Comparison of ENCODE assay signal across 8 cellular contexts in the genomic region with DNA sequence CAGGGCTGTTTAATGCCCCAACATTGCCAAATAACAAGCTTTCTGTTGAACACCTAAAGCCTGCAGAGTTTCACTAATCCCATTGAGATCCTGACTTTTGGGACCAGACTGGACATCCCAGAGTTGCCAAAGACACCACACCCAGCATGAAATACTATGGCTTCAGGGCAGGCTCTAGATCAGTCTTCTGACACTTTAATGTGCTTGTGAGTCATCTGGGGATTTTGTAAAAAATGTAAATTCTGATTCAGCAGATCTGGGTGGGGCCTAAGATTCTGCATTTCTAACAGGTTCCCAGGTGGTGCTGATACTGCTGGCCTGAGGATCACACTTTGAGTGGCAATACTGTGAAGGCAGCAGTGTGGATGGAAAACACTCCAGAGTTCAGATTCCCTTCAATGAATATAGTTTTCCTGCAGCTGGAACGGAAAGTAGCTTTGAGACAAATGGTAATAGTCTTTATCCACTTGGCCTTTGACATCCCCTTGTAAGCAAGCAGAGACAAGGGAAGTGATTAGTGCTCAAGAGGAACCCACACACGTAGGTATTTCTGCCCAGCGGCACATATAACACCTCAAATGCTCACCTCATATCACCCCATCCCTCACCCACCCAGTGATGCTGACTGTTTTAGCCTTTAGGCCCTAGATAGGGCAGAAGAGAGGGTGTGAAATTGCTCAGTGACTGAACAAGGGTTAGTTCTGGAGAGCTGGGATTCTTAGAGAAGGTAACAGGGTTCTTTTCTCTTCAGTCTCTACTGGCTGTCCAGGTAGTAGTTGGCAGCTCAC. TPM values are rescaled to one million over a fixed set of nuclear protein-coding genes. Genes with fewer than 3 reads are reported as not detected.
DNase-seq lines count a peak whose midpoint lies in the region; ATAC-seq and TF ChIP-seq lines count a peak whose summit lies in the region.

No MANE protein-coding gene starts in this region.

- POLR2A ChIA-PET in Caco-2 (lab: Charles Lee), result interaction anchor here (2.0 to 6.0 kb wide), 2 partner anchors 14 to 51 kb away, joined by 14 to 58 read pairs; a partner anchor contains a TSS
- POLR2A ChIA-PET in Panc1 (lab: Charles Lee), result no interaction called here

- H3K36me3 Mint-ChIP-seq in Caco-2 (ENCODE audit: insufficient read depth, unreplicated experiment), result peaks cover 12% of the 10 kb centered on the region
- H3K36me3 Mint-ChIP-seq in GM23338 (ENCODE audit: low read depth), result no peaks in the 10 kb centered on the region
- no peaks in the 10 kb centered on the region for H3K36me3 Mint-ChIP-seq in nephron progenitor cell (ENCODE audit: low read depth)

- peaks cover 13% of the 10 kb centered on the region; the same call in 1 of the 2 replicates for H3K9me2 ChIP-seq in GM23338 (ENCODE audit: insufficient read depth)

- intact Hi-C loops in Caco-2 (cut with micrococcal nuclease; ENCODE audit: unreplicated experiment), result loop anchor here (2.0 kb wide), 1 partner anchor 37 kb away; no protein-coding TSS in a partner anchor
- intact Hi-C loops in Panc1 (cut with micrococcal nuclease; ENCODE audit: unreplicated experiment), result no loop called here
- intact Hi-C loops in Right ventricle myocardium superior (cut with DNase I), result no loop called here

- H3K27ac ChIP-seq in Panc1 (ENCODE audit: low read length) (no peak overlapping the region), GM23338 (ENCODE audit: low read depth) (no peak overlapping the region)

- H3K4me3 Mint-ChIP-seq in Caco-2 (ENCODE audit: unreplicated experiment) (no peak overlapping the region), GM23338 (no peak overlapping the region), nephron progenitor cell (no peak overlapping the region)

- no peaks in the 10 kb centered on the region for H3K27me3 ChIP-seq in Caco-2 (replicated peaks; ENCODE audit: control insufficient read depth, insufficient read depth, low read length)
- H3K27me3 ChIP-seq in Panc1 (ENCODE audit: control insufficient read depth, insufficient read depth, low read length), result no peaks in the 10 kb centered on the region
- no peaks in the 10 kb centered on the region for H3K27me3 ChIP-seq in GM23338 (ENCODE audit: insufficient read depth)

- CTCF ChIA-PET in Caco-2 (lab: Charles Lee) (interaction anchor here (1.5 kb wide), 1 partner anchor 14 kb away, joined by 4 read pairs; no protein-coding TSS in a partner anchor), Panc1 (lab: Charles Lee) (interaction anchor here (0.7 kb wide), 1 partner anchor 254 kb away, joined by 5 read pairs; no protein-coding TSS in a partner anchor)

- peak overlapping the region; percentile 96 for H3K27ac Mint-ChIP-seq in Caco-2 (ENCODE audit: unreplicated experiment)
- H3K27ac Mint-ChIP-seq in GM23338, result no peak overlapping the region
- no peak overlapping the region for H3K27ac Mint-ChIP-seq in nephron progenitor cell

- no TSS peak for BruUV-seq in Caco-2 (replicated peaks; lab: Mats Ljungman, UMichigan)
- BruUV-seq in Panc1 (replicated peaks; lab: Mats Ljungman, UMichigan), result no TSS peak

- H3K4me1 Mint-ChIP-seq in Caco-2 (ENCODE audit: low read depth, unreplicated experiment) (peaks cover 56% of the 10 kb centered on the region), GM23338 (peaks cover 22% of the 10 kb centered on the region), nephron progenitor cell (peaks cover 14% of the 10 kb centered on the region)

- no peaks in the 10 kb centered on the region for H3K79me2 ChIP-seq in GM23338 (replicated peaks; ENCODE audit: insufficient read depth)

- H3F3A ChIP-seq in GM23338 (replicated peaks; ENCODE audit: low read depth), result no peaks in the 10 kb centered on the region

- TF ChIP-seq CTCF in Caco-2 (IDR thresholded peaks at IDR 0.05; ENCODE audit: insufficient read depth in 1 of 2, low read depth in 1 of 2, low read length in 1 of 2, severe bottlenecking in 1 of 2, unreplicated experiment in 1 of 2) (no peak), Panc1 (IDR thresholded peaks at IDR 0.05) (no peak), GM23338 (conservative IDR thresholded peaks at IDR 0.05; ENCODE audit: low read depth in 2 of 2) (no peak), nephron progenitor cell (IDR thresholded peaks at IDR 0.05) (no peak)

- ATAC-seq in GM21786 (IDR thresholded peaks at IDR 0.05; ENCODE audit: unreplicated experiment) (peak; percentile 47), Panc1 (peak; percentile 73), HG03135 (IDR thresholded peaks at IDR 0.05; ENCODE audit: unreplicated experiment) (no peak), GM23338 (no peak), Right ventricle myocardium superior (ENCODE audit: poor library complexity) (no peak)

- no peaks in the 10 kb centered on the region for H3K27me3 Mint-ChIP-seq in Caco-2 (ENCODE audit: insufficient read depth, unreplicated experiment)
- H3K27me3 Mint-ChIP-seq in GM23338 (ENCODE audit: insufficient read depth, low read depth, poor library complexity), result no peaks in the 10 kb centered on the region
- H3K27me3 Mint-ChIP-seq in nephron progenitor cell (ENCODE audit: low read depth, poor library complexity), result no peaks in the 10 kb centered on the region

- H3K9me3 ChIP-seq in Caco-2 (peaks cover 4% of the 10 kb centered on the region; the same call in 1 of the 2 replicates), Panc1 (ENCODE audit: control insufficient read depth, insufficient read depth, low read depth, low read length) (no peaks in the 10 kb centered on the region)

- H3K4me2 ChIP-seq in GM23338, result no peak overlapping the region

- H3K4me3 ChIP-seq in Caco-2 (ENCODE audit: low read depth, low read length), result no peak overlapping the region
- no peak overlapping the region for H3K4me3 ChIP-seq in Panc1 (ENCODE audit: low read depth in 2 of 2, low read length in 2 of 2)
- H3K4me3 ChIP-seq in GM23338, result no peak overlapping the region

- H3K4me1 ChIP-seq in Caco-2 (peaks cover 55% of the 10 kb centered on the region), Panc1 (ENCODE audit: control insufficient read depth, insufficient read depth, low read length) (no peaks in the 10 kb centered on the region), GM23338 (ENCODE audit: insufficient read depth) (peaks cover 13% of the 10 kb centered on the region)

- peak; percentile 38 to 53 for DNase-seq in Caco-2
- no peak for DNase-seq in Panc1 (ENCODE audit: low read depth, low spot score)
- peak; percentile 74 for DNase-seq in iris pigment epithelial cell (ENCODE audit: low read depth)
- DNase-seq in GM23338 (ENCODE audit: low spot score), result no peak
- no peak for DNase-seq in Right ventricle myocardium superior
- no peak for DNase-seq in nephron progenitor cell

- no peak overlapping the region for H2AFZ ChIP-seq in GM23338

- in situ Hi-C loops in Panc1 (cut with HindIII; ENCODE audit: low pct_unique_long_range_greater_than_20kb, low sequenced_read_pairs), result no loop called here

- H3K36me3 ChIP-seq in Caco-2 (ENCODE audit: control insufficient read depth, insufficient read depth, low read length) (no peaks in the 10 kb centered on the region; the same call in 1 of the 2 replicates), Panc1 (ENCODE audit: control insufficient read depth, insufficient read depth, low read length) (no peaks in the 10 kb centered on the region), GM23338 (ENCODE audit: insufficient read depth) (no peaks in the 10 kb centered on the region)

- no peaks in the 10 kb centered on the region for H4K20me1 ChIP-seq in GM23338 (replicated peaks; ENCODE audit: insufficient read depth)

- H3K9me3 Mint-ChIP-seq in Caco-2 (ENCODE audit: unreplicated experiment) (peaks cover 7% of the 10 kb centered on the region), GM23338 (peaks cover 1% of the 10 kb centered on the region; the same call in 1 of the 3 replicates), nephron progenitor cell (no peaks in the 10 kb centered on the region)

TF ChIP-seq in GM23338, 12 proteins besides CTCF, POLR2A, EP300 and RAD21 (continues in another document):
- no peak for TF ChIP-seq ZNF114 (CRISPR knock-in tag; IDR thresholded peaks at IDR 0.05)
- no peak for TF ChIP-seq ZNF331 (CRISPR knock-in tag; IDR thresholded peaks at IDR 0.05; ENCODE audit: low read depth)
- no peak for TF ChIP-seq EZH2phosphoT487 (IDR thresholded peaks at IDR 0.05; ENCODE audit: unreplicated experiment)
- TF ChIP-seq CREB1 (CRISPR knock-in tag; IDR thresholded peaks at IDR 0.05; ENCODE audit: low read depth), result no peak
- TF ChIP-seq, protein P1, sequence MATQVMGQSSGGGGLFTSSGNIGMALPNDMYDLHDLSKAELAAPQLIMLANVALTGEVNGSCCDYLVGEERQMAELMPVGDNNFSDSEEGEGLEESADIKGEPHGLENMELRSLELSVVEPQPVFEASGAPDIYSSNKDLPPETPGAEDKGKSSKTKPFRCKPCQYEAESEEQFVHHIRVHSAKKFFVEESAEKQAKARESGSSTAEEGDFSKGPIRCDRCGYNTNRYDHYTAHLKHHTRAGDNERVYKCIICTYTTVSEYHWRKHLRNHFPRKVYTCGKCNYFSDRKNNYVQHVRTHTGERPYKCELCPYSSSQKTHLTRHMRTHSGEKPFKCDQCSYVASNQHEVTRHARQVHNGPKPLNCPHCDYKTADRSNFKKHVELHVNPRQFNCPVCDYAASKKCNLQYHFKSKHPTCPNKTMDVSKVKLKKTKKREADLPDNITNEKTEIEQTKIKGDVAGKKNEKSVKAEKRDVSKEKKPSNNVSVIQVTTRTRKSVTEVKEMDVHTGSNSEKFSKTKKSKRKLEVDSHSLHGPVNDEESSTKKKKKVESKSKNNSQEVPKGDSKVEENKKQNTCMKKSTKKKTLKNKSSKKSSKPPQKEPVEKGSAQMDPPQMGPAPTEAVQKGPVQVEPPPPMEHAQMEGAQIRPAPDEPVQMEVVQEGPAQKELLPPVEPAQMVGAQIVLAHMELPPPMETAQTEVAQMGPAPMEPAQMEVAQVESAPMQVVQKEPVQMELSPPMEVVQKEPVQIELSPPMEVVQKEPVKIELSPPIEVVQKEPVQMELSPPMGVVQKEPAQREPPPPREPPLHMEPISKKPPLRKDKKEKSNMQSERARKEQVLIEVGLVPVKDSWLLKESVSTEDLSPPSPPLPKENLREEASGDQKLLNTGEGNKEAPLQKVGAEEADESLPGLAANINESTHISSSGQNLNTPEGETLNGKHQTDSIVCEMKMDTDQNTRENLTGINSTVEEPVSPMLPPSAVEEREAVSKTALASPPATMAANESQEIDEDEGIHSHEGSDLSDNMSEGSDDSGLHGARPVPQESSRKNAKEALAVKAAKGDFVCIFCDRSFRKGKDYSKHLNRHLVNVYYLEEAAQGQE (IDR thresholded peaks at IDR 0.05; ENCODE audit: unreplicated experiment), result no peak
- no peak for TF ChIP-seq STAT1 (IDR thresholded peaks at IDR 0.05; ENCODE audit: unreplicated experiment)

RNA-seq across cellular contexts. Expression of a gene that starts 51.4 kb away (rescaled TPM):
- total RNA-seq in Caco-2 (2022), result 55.2 and 56.4 TPM in 2 replicates
- total RNA-seq in Panc1 (2021; ENCODE audit: unreplicated experiment), result 35.3 TPM
- 14.5 TPM for polyA plus RNA-seq in Panc1 (2012; ENCODE audit: insufficient read length)
- total RNA-seq in GM23338 (2014; rRNA removed; shearing (Covaris generic)), result 38.5 and 45.3 TPM in 2 replicates
- 29.0 and 29.3 TPM in 2 replicates for polyA plus RNA-seq in GM23338 (2016; fragmentation: Nextera tagmentation; extraction: Ambion mirVana)
- total RNA-seq in Right ventricle myocardium superior, result 35.0 TPM

Comparison
In these comparisons a context has a peak if more than half of its experiments do, and no peak if none do; other contexts are left out.
1. DNase-seq: peak in Caco-2 (2 of 2) and iris pigment epithelial cell (single experiment); none in Panc1 (single experiment), GM23338 (single experiment), Right ventricle myocardium superior (single experiment) and nephron progenitor cell (single experiment).
2. ATAC-seq: peak in GM21786 (single experiment) and Panc1 (single experiment); none in HG03135 (single experiment), GM23338 (single experiment) and Right ventricle myocardium superior (single experiment).